Comparison of ENCODE assay signal across 8 cellular contexts in genomic region chr1:233951804-233952203, GRCh38.
"Had no signal": no experiment of that assay in that cellular context is flagged by ENCODE, and none has a peak within 500 bp of the region (broad histone marks: within the 10 kb centered on the region; RNA-seq: fewer than 3 reads in every experiment).

No MANE protein-coding gene starts in this region.

- H3K4me1 ChIP-seq: HAP-1 had no signal

- H3K4me3 ChIP-seq: GM23248, GM23338, HAP-1 had no signal

- H3K36me3 ChIP-seq: HAP-1 had no signal

- H3K9me3 ChIP-seq: HAP-1 had no signal

- H3K27ac ChIP-seq: GM23248 had no signal

- H3K9ac ChIP-seq: GM23248 had no signal

- H2AFZ ChIP-seq: GM23248, GM23338 had no signal

- H3K4me2 ChIP-seq: GM23338 had no signal

- DNase-seq: GM23248, GOT3, H7, H9, HCEC 1CT, HFFc6 had no signal
